Comparison of ENCODE assay signal across 12 cellular contexts in the genomic region with DNA sequence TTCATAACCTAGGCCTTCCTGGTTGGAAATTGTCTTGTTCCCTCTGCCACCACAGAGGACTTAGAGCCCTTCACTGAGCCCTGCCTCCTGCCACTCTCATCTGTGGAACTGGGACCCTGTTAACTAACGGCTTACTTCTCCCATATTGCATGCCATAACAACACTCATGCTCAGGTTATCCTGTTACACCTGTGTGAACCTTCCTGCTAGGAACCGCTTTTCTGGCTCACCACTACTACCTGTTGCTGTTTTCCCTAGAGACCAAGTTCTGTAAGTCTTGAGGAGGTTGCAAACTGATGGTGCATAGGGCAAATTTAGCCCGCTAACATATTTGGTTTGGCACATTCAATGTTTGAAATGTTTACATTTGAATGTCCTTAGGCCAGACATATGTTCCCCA. TPM values are rescaled to one million over a fixed set of nuclear protein-coding genes. Genes with fewer than 3 reads are reported as not detected.
DNase-seq lines count a peak whose midpoint lies in the region; ATAC-seq, FAIRE-seq and TF ChIP-seq lines count a peak whose summit lies in the region.
"Had no signal": no experiment of that assay in that cellular context is flagged by ENCODE, and none has a peak within 500 bp of the region (broad histone marks: within the 10 kb centered on the region; RNA-seq: fewer than 3 reads in every experiment).

No MANE protein-coding gene starts in this region.

- H3K9me3 ChIP-seq in OCI-LY7 (ENCODE audit: low read length) (peaks cover 4% of the 10 kb centered on the region; the same call in 1 of the 2 replicates), kidney (ENCODE audit: control insufficient read depth in 1 of 2, low read length in 2 of 2) (peaks cover 0 to 4% of the 10 kb centered on the region in 2 donors)

- H3K4me2 ChIP-seq in OCI-LY7 (ENCODE audit: low read length), result peak overlapping the region; percentile 39
- H3K4me2 ChIP-seq: BLaER1 had no signal

- no TSS peak for BruUV-seq in OCI-LY7 (replicated peaks; lab: Mats Ljungman, UMichigan)

- peaks cover 49% of the 10 kb centered on the region for H3K4me1 Mint-ChIP-seq in dendritic cell treated with granulocyte-macrophage colony-stimulating factor and Interleukin-4, amounts not matched to agents 40 ng/mL and 50 ng/mL, for 4 days (ENCODE audit: low read depth)

- H3K27ac Mint-ChIP-seq in dendritic cell treated with granulocyte-macrophage colony-stimulating factor and Interleukin-4, amounts not matched to agents 40 ng/mL and 50 ng/mL, for 4 days, result peak overlapping the region; percentile 54

- H3K4me1 ChIP-seq in OCI-LY7 (ENCODE audit: insufficient read depth, low read length, poor library complexity, severe bottlenecking), result peaks cover 78% of the 10 kb centered on the region
- no peaks in the 10 kb centered on the region for H3K4me1 ChIP-seq in kidney (ENCODE audit: control insufficient read depth in 1 of 2, insufficient read depth in 1 of 2, low read depth in 1 of 2, low read length in 2 of 2)

- no peaks in the 10 kb centered on the region for H3K79me2 ChIP-seq in OCI-LY7 (ENCODE audit: insufficient read depth, low read depth, low read length)

- H3K9me2 ChIP-seq in OCI-LY7 (ENCODE audit: insufficient read depth, low read length), result no peaks in the 10 kb centered on the region

- no peaks in the 10 kb centered on the region for H4K20me1 ChIP-seq in OCI-LY7 (ENCODE audit: insufficient read depth, low read length)
- H4K20me1 ChIP-seq: BLaER1 had no signal

- peak; percentile 4 for ATAC-seq in GM19397 (IDR thresholded peaks at IDR 0.05; ENCODE audit: unreplicated experiment)

- no peak overlapping the region for H3K9ac ChIP-seq in kidney (ENCODE audit: low read length in 2 of 2)
- H3K9ac ChIP-seq: BLaER1 had no signal

- H3K36me3 ChIP-seq in OCI-LY7 (ENCODE audit: insufficient read depth, low read length), result no peaks in the 10 kb centered on the region
- H3K36me3 ChIP-seq in kidney (ENCODE audit: control insufficient read depth in 1 of 2, insufficient read depth in 2 of 2, low read length in 2 of 2), result no peaks in the 10 kb centered on the region
- H3K36me3 ChIP-seq: BLaER1, MG63 had no signal

- CTCF ChIA-PET in OCI-LY7 (lab: Charles Lee; ENCODE audit: unreplicated experiment), result interaction anchor here (0.6 to 1.7 kb wide), 5 partner anchors 33 to 391 kb away, joined by 3 to 13 read pairs (median 3); partner anchors contain the start of gene DTWD2

- FAIRE-seq in kidney (lab: Jason Lieb, UNC), result no peak

- intact Hi-C loops in OCI-LY7 (cut with micrococcal nuclease; ENCODE audit: unreplicated experiment) (loop anchor here (5.0 to 10.0 kb wide), 2 partner anchors 256 to 283 kb away; no protein-coding TSS in a partner anchor), kidney (cut with DNase I) (no loop called here)
- intact Hi-C loops in dendritic cell treated with granulocyte-macrophage colony-stimulating factor and Interleukin-4, amounts not matched to agents 40 ng/mL and 50 ng/mL, for 4 days (cut with micrococcal nuclease), result loop anchor here (5.0 kb wide), 1 partner anchor 51 kb away; the partner anchor contains the start of gene DMXL1

- H3K36me3 Mint-ChIP-seq in dendritic cell treated with granulocyte-macrophage colony-stimulating factor and Interleukin-4, amounts not matched to agents 40 ng/mL and 50 ng/mL, for 4 days (ENCODE audit: low read depth), result no peaks in the 10 kb centered on the region

- DNase-seq in OCI-LY7 (ENCODE audit: low spot score) (peak; percentile 32), NCI-H345 treated with DMSO at 0.1 percent for 48 hours (lab: John Stamatoyannopoulos, UW; ENCODE audit: unreplicated experiment) (no peak), nucleus accumbens (lab: John Stamatoyannopoulos, UW) (no peak), kidney (no peak), foreskin fibroblast (no peak)
- DNase-seq: DMS79 treated with DMSO at 0.1 percent for 48 hours, MG63, NCI-H1092 treated with DMSO at 0.1 percent for 48 hours had no signal

- H3K27ac ChIP-seq in 22Rv1 (peak overlapping the region; percentile 22; the same call in 1 of the 2 replicates), OCI-LY7 (ENCODE audit: low read depth, low read length, poor library complexity, severe bottlenecking) (peak overlapping the region; percentile 71), kidney (ENCODE audit: low read depth in 2 of 2, low read length in 2 of 2) (no peak overlapping the region)
- H3K27ac ChIP-seq: BLaER1 had no signal

- H3K27me3 Mint-ChIP-seq in dendritic cell treated with granulocyte-macrophage colony-stimulating factor and Interleukin-4, amounts not matched to agents 40 ng/mL and 50 ng/mL, for 4 days, result no peaks in the 10 kb centered on the region

- TF ChIP-seq CTCF in 22Rv1 (IDR thresholded peaks at IDR 0.05) (no peak), OCI-LY7 (conservative IDR thresholded peaks at IDR 0.05; ENCODE audit: low read length) (no peak), kidney (IDR thresholded peaks at IDR 0.05; ENCODE audit: borderline replicate concordance, extremely low read depth, insufficient read depth) (no peak), foreskin fibroblast (IDR thresholded peaks at IDR 0.05; ENCODE audit: low read depth, low read length) (no peak)

- H3K4me3 ChIP-seq in OCI-LY7 (ENCODE audit: low read depth, low read length, poor library complexity, severe bottlenecking) (peak overlapping the region; percentile 9), kidney (ENCODE audit: low read length in 2 of 2) (no peak overlapping the region), foreskin fibroblast (ENCODE audit: low read depth in 1 of 2, low read length in 2 of 2) (no peak overlapping the region)
- H3K4me3 ChIP-seq: BLaER1, MG63 had no signal

- POLR2A ChIA-PET in OCI-LY7 (lab: Charles Lee), result interaction anchor here (0.6 to 3.9 kb wide), 10 partner anchors 9 to 398 kb away, joined by 3 to 11 read pairs (median 4); partner anchors contain the start of genes DMXL1 and DTWD2

- H3K9me3 Mint-ChIP-seq in dendritic cell treated with granulocyte-macrophage colony-stimulating factor and Interleukin-4, amounts not matched to agents 40 ng/mL and 50 ng/mL, for 4 days, result peaks cover 8% of the 10 kb centered on the region

- peak overlapping the region; percentile 97 for H2AFZ ChIP-seq in OCI-LY7 (ENCODE audit: low read length)

- no peak overlapping the region for H3K4me3 Mint-ChIP-seq in dendritic cell treated with granulocyte-macrophage colony-stimulating factor and Interleukin-4, amounts not matched to agents 40 ng/mL and 50 ng/mL, for 4 days

RNA-seq across cellular contexts. Expression of gene DTWD2, which starts 33.0 kb away (rescaled TPM):
- 4.2 and 8.6 TPM in 2 replicates for total RNA-seq in OCI-LY7 (2014; rRNA removed; shearing (Covaris generic))
- total RNA-seq in OCI-LY7 (2022) (3.4 and 6.4 TPM in 2 replicates), kidney (12.4 TPM)
- 3.7 TPM for polyA plus RNA-seq in kidney (ENCODE audit: insufficient read depth, low read depth, low replicate concordance)

RNA-seq across cellular contexts. Expression of gene DMXL1, which starts 49.6 kb away (rescaled TPM):
- 43.0 and 76.6 TPM in 2 replicates for total RNA-seq in OCI-LY7 (2014; rRNA removed; shearing (Covaris generic))
- total RNA-seq in OCI-LY7 (2022) (79.4 and 86.8 TPM in 2 replicates), kidney (57.7 TPM)
- 17.1 TPM for polyA plus RNA-seq in kidney (ENCODE audit: insufficient read depth, low read depth, low replicate concordance)

Comparison
In these comparisons a context has a peak if more than half of its experiments do, and no peak if none do; other contexts are left out.
1. H3K27ac ChIP-seq: peak in 22Rv1 (single experiment) and OCI-LY7 (single experiment); none in kidney (0 of 2).